Comparison of ENCODE assay signal across 16 cellular contexts in genomic region chr4:123315617-123316016, GRCh38.
DNase-seq lines count a peak whose midpoint lies in the region; ATAC-seq and TF ChIP-seq lines count a peak whose summit lies in the region.
"Had no signal": no experiment of that assay in that cellular context is flagged by ENCODE, and none has a peak within 500 bp of the region (broad histone marks: within the 10 kb centered on the region; RNA-seq: fewer than 3 reads in every experiment).

No MANE protein-coding gene starts in this region.

- no peaks in the 10 kb centered on the region for H3K27me3 ChIP-seq in kidney epithelial cell (ENCODE audit: control insufficient read depth, insufficient read depth, low read length)
- H3K27me3 ChIP-seq: BLaER1 had no signal

- DNase-seq in DMS53 (lab: John Stamatoyannopoulos, UW) = peak; percentile 15
- DNase-seq in DMS53 treated with DMSO at 0.1 percent for 48 hours (lab: John Stamatoyannopoulos, UW; ENCODE audit: unreplicated experiment) = no peak
- peak; percentile 1 for DNase-seq in dedifferentiated amniotic fluid mesenchymal stem cell (ENCODE audit: extremely low spot score)
- DNase-seq in kidney epithelial cell (ENCODE audit: low read depth) = peak; percentile 5
- no peak for DNase-seq in NCI-H1092 (lab: John Stamatoyannopoulos, UW)
- no peak for DNase-seq in GM13976 (ENCODE audit: low spot score)
- no peak for DNase-seq in NCI-H187 treated with DMSO at 0.1 percent for 48 hours (lab: John Stamatoyannopoulos, UW)
- DNase-seq: AML-193; CD8-positive, alpha-beta memory T cell; DND-41; GF-D8; H7; IMR-90 had no signal

- TF ChIP-seq CTCF in kidney epithelial cell (IDR thresholded peaks at IDR 0.05; ENCODE audit: insufficient read depth, low read length, poor library complexity, severe bottlenecking) = no peak
- TF ChIP-seq CTCF in GM13976 (IDR thresholded peaks at IDR 0.05; ENCODE audit: borderline replicate concordance, control extremely low read depth, extremely low read depth, insufficient read depth, missing control alignments) = no peak

- no peak overlapping the region for H3K4me3 ChIP-seq in kidney epithelial cell (ENCODE audit: low read depth, low read length)
- H3K4me3 ChIP-seq: BLaER1, GM23338 had no signal

- no peaks in the 10 kb centered on the region for H3K36me3 ChIP-seq in kidney epithelial cell (ENCODE audit: control insufficient read depth, insufficient read depth, low read length)

- ATAC-seq in GM18858 (IDR thresholded peaks at IDR 0.05; ENCODE audit: unreplicated experiment) = no peak
- ATAC-seq: GM23338 had no signal

- in situ Hi-C loops in GM13976 (cut with MboI; ENCODE audit: low sequenced_read_pairs, unreplicated experiment) = no loop called here

Comparison
In these comparisons a context has a peak if more than half of its experiments do, and no peak if none do; other contexts are left out.
1. DNase-seq: peak in DMS53 (single experiment), dedifferentiated amniotic fluid mesenchymal stem cell (single experiment) and kidney epithelial cell (single experiment); none in DMS53 treated with DMSO at 0.1 percent for 48 hours (single experiment), NCI-H1092 (single experiment), GM13976 (single experiment) and NCI-H187 treated with DMSO at 0.1 percent for 48 hours (single experiment).